Comparison of ENCODE assay signal across 8 cellular contexts in genomic region chr10:70052462-70053211, GRCh38. TPM values are rescaled to one million over a fixed set of nuclear protein-coding genes. Genes with fewer than 3 reads are reported as not detected.
DNase-seq lines count a peak whose midpoint lies in the region; ATAC-seq lines count a peak whose summit lies in the region.

Gene MACROH2A2, plus strand, starts transcription at chr10:70052846. Its CDS starts 22,813 bp downstream, at chr10:70075659.

- no peaks in the 10 kb centered on the region for H3K9me3 ChIP-seq in aorta (ENCODE audit: control insufficient read depth, low read length)

- H3K27me3 Mint-ChIP-seq in activated T-helper 2 cell treated with anti-CD3 and anti-CD28 coated beads, Interferon-gamma antibody, Interleukin-2, Interleukin-4, amounts not matched to agents 10 μg/mL and 5 μg/mL and 100 μg/mL, durations not matched to agents 14 hours and 24 hours and 36 hours (ENCODE audit: low read depth) = peaks cover 62% of the 10 kb centered on the region
- peaks cover 33 to 46% of the 10 kb centered on the region in 2 donors for H3K27me3 Mint-ChIP-seq in natural killer cell treated with Interleukin-12 subunit alpha and Interleukin-12 subunit beta and Interleukin-15 and Interleukin-18, amount 100 ng/mL, for 72 hours

- WGBS in aorta, 2 donors = 0 to 1% methylated on average over 58 of the region's 58 CpGs

- peak in 1 of 2 donors; percentile 37 for ATAC-seq in natural killer cell treated with Interleukin-12 subunit alpha and Interleukin-12 subunit beta and Interleukin-15 and Interleukin-18, amount 100 ng/mL, for 72 hours
- ATAC-seq in aorta (ENCODE audit: low FRiP score) = peak; percentile 88

- H3K27ac ChIP-seq in aorta (ENCODE audit: low read depth in 1 of 2, low read length in 2 of 2) = no peak within 1 kb of the TSS

- intact Hi-C loops in activated T-helper 2 cell treated with anti-CD3 and anti-CD28 coated beads, Interferon-gamma antibody, Interleukin-2, Interleukin-4, amounts not matched to agents 10 μg/mL and 5 μg/mL and 100 μg/mL, durations not matched to agents 14 hours and 24 hours and 36 hours (cut with micrococcal nuclease) = no loop called here
- intact Hi-C loops in aorta (cut with DNase I) = no loop called here

- H3K4me3 ChIP-seq in aorta (ENCODE audit: low read length in 2 of 2) = peak within 1 kb of the TSS; percentile 62 to 86

- DNase-seq in ELF-1 (ENCODE audit: low read depth, low spot score) (peak; percentile 90), NCI-H1436 (lab: John Stamatoyannopoulos, UW) (peak; percentile 61), foreskin melanocyte (peak; percentile 21), aorta (peak; percentile 64 to 81), AML-193 (lab: John Stamatoyannopoulos, UW) (no peak), GM19240 (ENCODE audit: insufficient read length, low spot score) (no peak)
- no peak for DNase-seq in activated T-helper 2 cell treated with anti-CD3 and anti-CD28 coated beads, Interferon-gamma antibody, Interleukin-2, Interleukin-4, amounts not matched to agents 10 μg/mL and 5 μg/mL and 100 μg/mL, durations not matched to agents 14 hours and 24 hours and 36 hours (ENCODE audit: low spot score)
- no peak for DNase-seq in natural killer cell treated with Interleukin-12 subunit alpha and Interleukin-12 subunit beta and Interleukin-15 and Interleukin-18, amount 100 ng/mL, for 72 hours (ENCODE audit: low spot score)

- no peak within 1 kb of the TSS for H3K27ac Mint-ChIP-seq in activated T-helper 2 cell treated with anti-CD3 and anti-CD28 coated beads, Interferon-gamma antibody, Interleukin-2, Interleukin-4, amounts not matched to agents 10 μg/mL and 5 μg/mL and 100 μg/mL, durations not matched to agents 14 hours and 24 hours and 36 hours
- no peak within 1 kb of the TSS for H3K27ac Mint-ChIP-seq in natural killer cell treated with Interleukin-12 subunit alpha and Interleukin-12 subunit beta and Interleukin-15 and Interleukin-18, amount 100 ng/mL, for 72 hours

- H3K9me3 Mint-ChIP-seq in activated T-helper 2 cell treated with anti-CD3 and anti-CD28 coated beads, Interferon-gamma antibody, Interleukin-2, Interleukin-4, amounts not matched to agents 10 μg/mL and 5 μg/mL and 100 μg/mL, durations not matched to agents 14 hours and 24 hours and 36 hours = no peaks in the 10 kb centered on the region
- H3K9me3 Mint-ChIP-seq in natural killer cell treated with Interleukin-12 subunit alpha and Interleukin-12 subunit beta and Interleukin-15 and Interleukin-18, amount 100 ng/mL, for 72 hours = no peaks in the 10 kb centered on the region

- no peaks in the 10 kb centered on the region for H3K36me3 Mint-ChIP-seq in activated T-helper 2 cell treated with anti-CD3 and anti-CD28 coated beads, Interferon-gamma antibody, Interleukin-2, Interleukin-4, amounts not matched to agents 10 μg/mL and 5 μg/mL and 100 μg/mL, durations not matched to agents 14 hours and 24 hours and 36 hours (ENCODE audit: low read depth)
- no peaks in the 10 kb centered on the region for H3K36me3 Mint-ChIP-seq in natural killer cell treated with Interleukin-12 subunit alpha and Interleukin-12 subunit beta and Interleukin-15 and Interleukin-18, amount 100 ng/mL, for 72 hours

- peak within 1 kb of the TSS; percentile 85 for H3K4me3 Mint-ChIP-seq in activated T-helper 2 cell treated with anti-CD3 and anti-CD28 coated beads, Interferon-gamma antibody, Interleukin-2, Interleukin-4, amounts not matched to agents 10 μg/mL and 5 μg/mL and 100 μg/mL, durations not matched to agents 14 hours and 24 hours and 36 hours (ENCODE audit: low read depth)
- H3K4me3 Mint-ChIP-seq in natural killer cell treated with Interleukin-12 subunit alpha and Interleukin-12 subunit beta and Interleukin-15 and Interleukin-18, amount 100 ng/mL, for 72 hours = peak within 1 kb of the TSS; percentile 75

- H3K36me3 ChIP-seq in aorta (ENCODE audit: control insufficient read depth in 1 of 2, insufficient read depth in 2 of 2, low read length in 1 of 2) = no peaks in the 10 kb centered on the region

- H3K4me1 ChIP-seq in aorta (ENCODE audit: control insufficient read depth in 1 of 2, insufficient read depth in 2 of 2, low read length in 2 of 2) = no peaks in the 10 kb centered on the region

- peaks cover 6% of the 10 kb centered on the region for H3K4me1 Mint-ChIP-seq in activated T-helper 2 cell treated with anti-CD3 and anti-CD28 coated beads, Interferon-gamma antibody, Interleukin-2, Interleukin-4, amounts not matched to agents 10 μg/mL and 5 μg/mL and 100 μg/mL, durations not matched to agents 14 hours and 24 hours and 36 hours (ENCODE audit: low read depth)
- peaks cover 0 to 7% of the 10 kb centered on the region in 2 donors for H3K4me1 Mint-ChIP-seq in natural killer cell treated with Interleukin-12 subunit alpha and Interleukin-12 subunit beta and Interleukin-15 and Interleukin-18, amount 100 ng/mL, for 72 hours (ENCODE audit: low read depth in 2 of 2)

- H3K27me3 ChIP-seq in aorta (ENCODE audit: control insufficient read depth in 1 of 2, insufficient read depth in 2 of 2, low read length in 1 of 2) = no peaks in the 10 kb centered on the region

RNA-seq across cellular contexts. Expression of gene MACROH2A2, which starts in this region (rescaled TPM):
- total RNA-seq in activated T-helper 2 cell treated with anti-CD3 and anti-CD28 coated beads, Interferon-gamma antibody, Interleukin-2, Interleukin-4, amounts not matched to agents 10 μg/mL and 5 μg/mL and 100 μg/mL, durations not matched to agents 14 hours and 24 hours and 36 hours = 6.1 and 7.1 TPM in 2 replicates
- total RNA-seq in natural killer cell treated with Interleukin-12 subunit alpha and Interleukin-12 subunit beta and Interleukin-15 and Interleukin-18, amount 100 ng/mL, for 72 hours = under 1 TPM; 0.43 to 0.56 TPM
- 1 to 10 TPM; 3.5 to 5.3 TPM for total RNA-seq in aorta
- 1 to 10 TPM; 2.1 to 4.6 TPM for polyA plus RNA-seq in aorta

Comparison
In these comparisons a context has a peak if more than half of its experiments do, and no peak if none do; other contexts are left out.
1. DNase-seq: peak in ELF-1 (single experiment), NCI-H1436 (single experiment), foreskin melanocyte (single experiment) and aorta (2 of 2); none in activated T-helper 2 cell treated with anti-CD3 and anti-CD28 coated beads, Interferon-gamma antibody, Interleukin-2, Interleukin-4, amounts not matched to agents 10 μg/mL and 5 μg/mL and 100 μg/mL, durations not matched to agents 14 hours and 24 hours and 36 hours (single experiment), natural killer cell treated with Interleukin-12 subunit alpha and Interleukin-12 subunit beta and Interleukin-15 and Interleukin-18, amount 100 ng/mL, for 72 hours (single experiment), AML-193 (0 of 2) and GM19240 (single experiment).